In genomic region chr12:47225356-47225755, GRCh38 we compare ENCODE assay signal across 18 cellular contexts.
DNase-seq lines count a peak whose midpoint lies in the region; ATAC-seq and TF ChIP-seq lines count a peak whose summit lies in the region.
"Had no signal": no experiment of that assay in that cellular context is flagged by ENCODE, and none has a peak within 500 bp of the region (broad histone marks: within the 10 kb centered on the region; RNA-seq: fewer than 3 reads in every experiment).

No MANE protein-coding gene starts in this region.

- no peaks in the 10 kb centered on the region for H3K9me3 Mint-ChIP-seq in activated T-cell treated with anti-CD3 and anti-CD28 coated beads, Interleukin-2, amount 50 U/mL, for 24 hours
- H3K9me3 Mint-ChIP-seq in IgD-negative memory B cell (no peaks in the 10 kb centered on the region), natural killer cell (no peaks in the 10 kb centered on the region)
- no peaks in the 10 kb centered on the region for H3K9me3 Mint-ChIP-seq in activated naive CD8-positive, alpha-beta T cell treated with anti-CD3 and anti-CD28 coated beads, Interleukin-2, amount 10 ng/mL, durations not matched to agents 7 days and 5 days
- H3K9me3 Mint-ChIP-seq: CD14-positive monocyte had no signal

- H3K4me1 Mint-ChIP-seq in activated T-cell treated with anti-CD3 and anti-CD28 coated beads, Interleukin-2, amount 50 U/mL, for 24 hours (ENCODE audit: low read depth): peaks cover 85% of the 10 kb centered on the region
- H3K4me1 Mint-ChIP-seq in IgD-negative memory B cell: peaks cover 57 to 65% (median 64%) of the 10 kb centered on the region in 3 donors
- H3K4me1 Mint-ChIP-seq in activated naive CD8-positive, alpha-beta T cell treated with anti-CD3 and anti-CD28 coated beads, Interleukin-2, amount 10 ng/mL, durations not matched to agents 7 days and 5 days: peaks cover 71% of the 10 kb centered on the region
- H3K4me1 Mint-ChIP-seq in natural killer cell: peaks cover 42 to 46% of the 10 kb centered on the region in 2 donors

- H3K27me3 Mint-ChIP-seq in activated T-cell treated with anti-CD3 and anti-CD28 coated beads, Interleukin-2, amount 50 U/mL, for 24 hours: no peaks in the 10 kb centered on the region
- H3K27me3 Mint-ChIP-seq in IgD-negative memory B cell (no peaks in the 10 kb centered on the region), natural killer cell (ENCODE audit: low read depth in 2 of 2) (no peaks in the 10 kb centered on the region)
- H3K27me3 Mint-ChIP-seq in activated naive CD8-positive, alpha-beta T cell treated with anti-CD3 and anti-CD28 coated beads, Interleukin-2, amount 10 ng/mL, durations not matched to agents 7 days and 5 days: no peaks in the 10 kb centered on the region

- POLR2A ChIA-PET in activated naive CD8-positive, alpha-beta T cell treated with anti-CD3 and anti-CD28 coated beads, Interleukin-2, amount 10 ng/mL, durations not matched to agents 7 days and 5 days (lab: Charles Lee): interaction anchor here (1.4 to 9.8 kb wide), 3 partner anchors 10 to 51 kb away, joined by 6 to 130 read pairs (median 11); no protein-coding TSS in a partner anchor

- H3K36me3 Mint-ChIP-seq in activated T-cell treated with anti-CD3 and anti-CD28 coated beads, Interleukin-2, amount 50 U/mL, for 24 hours (ENCODE audit: low read depth): peaks cover 92% of the 10 kb centered on the region
- H3K36me3 Mint-ChIP-seq in IgD-negative memory B cell (peaks cover 9% of the 10 kb centered on the region), natural killer cell (no peaks in the 10 kb centered on the region)
- H3K36me3 Mint-ChIP-seq in activated naive CD8-positive, alpha-beta T cell treated with anti-CD3 and anti-CD28 coated beads, Interleukin-2, amount 10 ng/mL, durations not matched to agents 7 days and 5 days: peaks cover 66% of the 10 kb centered on the region

- H3K27ac Mint-ChIP-seq in activated T-cell treated with anti-CD3 and anti-CD28 coated beads, Interleukin-2, amount 50 U/mL, for 24 hours: peak overlapping the region; percentile 84
- H3K27ac Mint-ChIP-seq in IgD-negative memory B cell: peak overlapping the region in 2 of 3 donors; percentile 43 to 46
- peak overlapping the region; percentile 88 for H3K27ac Mint-ChIP-seq in activated naive CD8-positive, alpha-beta T cell treated with anti-CD3 and anti-CD28 coated beads, Interleukin-2, amount 10 ng/mL, durations not matched to agents 7 days and 5 days
- H3K27ac Mint-ChIP-seq in natural killer cell: peak overlapping the region; percentile 84 to 92
- H3K27ac Mint-ChIP-seq: CD14-positive monocyte had no signal

- intact Hi-C loops in natural killer cell (cut with micrococcal nuclease): no loop called here

- DNase-seq in activated T-cell treated with anti-CD3 and anti-CD28 coated beads, Interleukin-2, amount 50 U/mL, for 24 hours: no peak
- no peak for DNase-seq in activated T-cell treated with anti-CD3 and anti-CD28 coated beads for 4 hours
- no peak for DNase-seq in activated naive CD8-positive, alpha-beta T cell treated with anti-CD3 and anti-CD28 coated beads, Interleukin-2, amount 10 ng/mL, durations not matched to agents 7 days and 5 days
- DNase-seq in natural killer cell: no peak
- no peak for DNase-seq in amniotic stem cell (lab: John Stamatoyannopoulos, UW)
- no peak for DNase-seq in activated CD4-positive, CD25-positive, alpha-beta regulatory T cell (lab: John Stamatoyannopoulos, UW)
- DNase-seq: activated CD4-positive, alpha-beta T cell treated with anti-CD3 and anti-CD28 coated beads for 4 hours; anterior cingulate cortex; effector CD4-positive, alpha-beta T cell; left colon; NCI-H187; NCI-H774; SJCRH30; testis had no signal

- no peak for TF ChIP-seq CTCF in natural killer cell (IDR thresholded peaks at IDR 0.05)

- no peak for ATAC-seq in activated naive CD8-positive, alpha-beta T cell treated with anti-CD3 and anti-CD28 coated beads, Interleukin-2, amount 10 ng/mL, durations not matched to agents 7 days and 5 days (ENCODE audit: low read depth)
- ATAC-seq in natural killer cell (no peak), GM18858 (IDR thresholded peaks at IDR 0.05; ENCODE audit: unreplicated experiment) (no peak)
- ATAC-seq: left colon, Panc1 had no signal

- peak overlapping the region; percentile 61 for H3K4me3 Mint-ChIP-seq in activated T-cell treated with anti-CD3 and anti-CD28 coated beads, Interleukin-2, amount 50 U/mL, for 24 hours
- H3K4me3 Mint-ChIP-seq in IgD-negative memory B cell: peak overlapping the region in 3 of 4 donors; percentile 15 to 66 (median 17)
- peak overlapping the region; percentile 82 for H3K4me3 Mint-ChIP-seq in activated naive CD8-positive, alpha-beta T cell treated with anti-CD3 and anti-CD28 coated beads, Interleukin-2, amount 10 ng/mL, durations not matched to agents 7 days and 5 days
- no peak overlapping the region for H3K4me3 Mint-ChIP-seq in natural killer cell
- H3K4me3 Mint-ChIP-seq: CD14-positive monocyte had no signal
